ENCODE assay signal across 13 cellular contexts in genomic region chr1:6869002-6869380, GRCh38.
DNase-seq lines count a peak whose midpoint lies in the region; ATAC-seq and TF ChIP-seq lines count a peak whose summit lies in the region.
"Had no signal": no experiment of that assay in that cellular context is flagged by ENCODE, and none has a peak within 500 bp of the region (broad histone marks: within the 10 kb centered on the region; RNA-seq: fewer than 3 reads in every experiment).

No MANE protein-coding gene starts in this region.

- H3K4me1 ChIP-seq in HUES48 (ENCODE audit: control insufficient read depth, insufficient read depth, low read length) (peaks cover 56% of the 10 kb centered on the region), hepatocyte (ENCODE audit: insufficient read depth) (peaks cover 23% of the 10 kb centered on the region)

- H4K20me1 ChIP-seq in hepatocyte (ENCODE audit: insufficient read depth, poor library complexity, severe bottlenecking) = no peaks in the 10 kb centered on the region

- H3K27ac ChIP-seq in HUES48 (ENCODE audit: low read depth, low read length) = peak overlapping the region; percentile 38
- H3K27ac ChIP-seq in hepatocyte = peak overlapping the region; percentile 17
- H3K27ac ChIP-seq in skin epidermis = peak overlapping the region in 12 of 21 experiments; percentile 1 to 67 (median 30)
- H3K27ac ChIP-seq: BLaER1 treated with 17β-estradiol and CSF1 and Interleukin-3, amounts not matched to agents 10 nM and 100 nM; right lobe of liver had no signal

- H3K4me2 ChIP-seq in hepatocyte = peak overlapping the region; percentile 10

- no peak overlapping the region for H2AFZ ChIP-seq in hepatocyte

- H3K9me3 ChIP-seq in HUES48 (ENCODE audit: control insufficient read depth, insufficient read depth, low read length) (no peaks in the 10 kb centered on the region), hepatocyte (ENCODE audit: low read depth) (no peaks in the 10 kb centered on the region)
- H3K9me3 ChIP-seq: BLaER1 treated with 17β-estradiol and CSF1 and Interleukin-3, amounts not matched to agents 10 nM and 100 nM; right lobe of liver had no signal

- 88% methylated on average over 2 of the region's 2 CpGs for WGBS in hepatocyte (ENCODE audit: low lambda C conversion rate, missing lambda C conversion rate)

- TF ChIP-seq CTCF in hepatocyte (IDR thresholded peaks at IDR 0.05; ENCODE audit: poor library complexity) = no peak

- no peaks in the 10 kb centered on the region for H3K9me2 ChIP-seq in hepatocyte (replicated peaks; ENCODE audit: insufficient read depth)

- H3K27me3 ChIP-seq in HUES48 (ENCODE audit: control insufficient read depth, insufficient read depth, low read length) (no peaks in the 10 kb centered on the region), hepatocyte (no peaks in the 10 kb centered on the region)
- H3K27me3 ChIP-seq: BLaER1 treated with 17β-estradiol and CSF1 and Interleukin-3, amounts not matched to agents 10 nM and 100 nM; right lobe of liver had no signal

- peaks cover under 1% of the 10 kb centered on the region; the same call in 1 of the 2 replicates for H3K36me3 ChIP-seq in HUES48 (ENCODE audit: control insufficient read depth, insufficient read depth, low read length)
- H3K36me3 ChIP-seq in hepatocyte (replicated peaks; ENCODE audit: insufficient read depth, low read depth) = no peaks in the 10 kb centered on the region
- H3K36me3 ChIP-seq: right lobe of liver had no signal

- peaks cover 41% of the 10 kb centered on the region for H3K79me2 ChIP-seq in hepatocyte

- H3K9ac ChIP-seq in HUES48 (ENCODE audit: low read depth, low read length) = no peak overlapping the region
- H3K9ac ChIP-seq: BLaER1 treated with 17β-estradiol and CSF1 and Interleukin-3, amounts not matched to agents 10 nM and 100 nM had no signal

- H3K4me3 ChIP-seq in HUES48 (ENCODE audit: low read depth, low read length) = no peak overlapping the region
- no peak overlapping the region for H3K4me3 ChIP-seq in hepatocyte
- H3K4me3 ChIP-seq in skin epidermis = no peak overlapping the region
- H3K4me3 ChIP-seq: BLaER1 treated with 17β-estradiol and CSF1 and Interleukin-3, amounts not matched to agents 10 nM and 100 nM; right lobe of liver had no signal

- ATAC-seq in HG03354 (IDR thresholded peaks at IDR 0.05; ENCODE audit: poor library complexity, severe bottlenecking, unreplicated experiment) (no peak), GM18858 (IDR thresholded peaks at IDR 0.05; ENCODE audit: unreplicated experiment) (no peak)
- ATAC-seq: stimulated activated naive CD8-positive, alpha-beta T cell treated with anti-CD3 and anti-CD28 coated beads, Interleukin-15, amount 100 ng/mL, for 72 hours had no signal

- DNase-seq in astrocyte of the hippocampus (ENCODE audit: low read depth, low spot score) (peak; percentile 23), hepatocyte (ENCODE audit: low spot score) (no peak), T-helper 9 cell (no peak), NCI-H2107 (lab: John Stamatoyannopoulos, UW) (no peak)
- DNase-seq: activated CD4-positive, alpha-beta T cell treated with anti-CD3 and anti-CD28 coated beads, Interleukin-2, amount 50 U/mL, for 48 hours; NCI-H2171; right lobe of liver; stimulated activated naive CD8-positive, alpha-beta T cell treated with anti-CD3 and anti-CD28 coated beads, Interleukin-15, amount 100 ng/mL, for 72 hours had no signal
